Comparison of ENCODE assay signal across 7 cellular contexts in genomic region chr9:90820406-90820805, GRCh38. TPM values are rescaled to one million over a fixed set of nuclear protein-coding genes. Genes with fewer than 3 reads are reported as not detected.
DNase-seq lines count a peak whose midpoint lies in the region; ATAC-seq and TF ChIP-seq lines count a peak whose summit lies in the region.
"Not testable (repeated sequence)": the region's sequence is repeated elsewhere in the genome, so short reads cannot be mapped to it uniquely, and the experiment has no call there.
"Had no signal": no experiment of that assay in that cellular context is flagged by ENCODE, and none has a peak within 500 bp of the region (broad histone marks: within the 10 kb centered on the region; RNA-seq: fewer than 3 reads in every experiment).

No MANE protein-coding gene starts in this region.

- peak overlapping the region; percentile 86 for H3K27ac Mint-ChIP-seq in stimulated activated memory B cell treated with anti-CD40 and anti-IgM and Interleukin-4, amounts not matched to agents 10 μg/mL and 1 μg/mL and 100 μg/mL, for 72 hours

- not testable (repeated sequence) for H3K23ac ChIP-seq in mesenchymal stem cell (ENCODE audit: low read length in 2 of 2)

- H4K8ac ChIP-seq in mesenchymal stem cell (ENCODE audit: low read length): peak overlapping the region; percentile 39

- CTCF ChIA-PET in HEK293 (lab: Yijun Ruan, JAX): not testable (repeated sequence)

- peak; percentile 37 for DNase-seq in esophagus muscularis mucosa (ENCODE audit: extremely low spot score)
- not testable (repeated sequence) for DNase-seq in mesenchymal stem cell

- H3K79me1 ChIP-seq in mesenchymal stem cell (replicated peaks; ENCODE audit: low read length, poor library complexity, severe bottlenecking): not testable (repeated sequence)

- H3K4me3 ChIP-seq in HEK293 (ENCODE audit: low read depth, low read length); esophagus muscularis mucosa; mesenchymal stem cell (ENCODE audit: insufficient read depth in 1 of 2, low read depth in 1 of 2, low read length in 2 of 2); neutrophil (ENCODE audit: low read depth in 1 of 2, low read length in 1 of 2): not testable (repeated sequence)

- intact Hi-C loops in esophagus muscularis mucosa (cut with DNase I): not testable (repeated sequence)

- not testable (repeated sequence) for H3K18ac ChIP-seq in mesenchymal stem cell (ENCODE audit: low read depth in 1 of 2, low read length in 2 of 2)

- H3K36me3 Mint-ChIP-seq in stimulated activated memory B cell treated with anti-CD40 and anti-IgM and Interleukin-4, amounts not matched to agents 10 μg/mL and 1 μg/mL and 100 μg/mL, for 72 hours: peaks cover 68% of the 10 kb centered on the region

- H2BK12ac ChIP-seq in mesenchymal stem cell (ENCODE audit: low read length in 2 of 2): peak overlapping the region in 1 of 2 experiments; percentile 88

- not testable (repeated sequence) for H3K27me3 ChIP-seq in esophagus muscularis mucosa; mesenchymal stem cell (ENCODE audit: control insufficient read depth in 1 of 2, insufficient read depth in 1 of 2, low read length in 2 of 2); neutrophil

- H2BK15ac ChIP-seq in mesenchymal stem cell (ENCODE audit: low read depth, poor library complexity, severe bottlenecking): not testable (repeated sequence)

- TF ChIP-seq CTCF in HEK293 (tag by site-specific recombination; IDR thresholded peaks at IDR 0.05); esophagus muscularis mucosa (IDR thresholded peaks at IDR 0.05); neutrophil (IDR thresholded peaks at IDR 0.05): not testable (repeated sequence)

- TF ChIP-seq POLR2A in esophagus muscularis mucosa (IDR thresholded peaks at IDR 0.05; ENCODE audit: low read depth): not testable (repeated sequence)

- H3K4me3 Mint-ChIP-seq in stimulated activated memory B cell treated with anti-CD40 and anti-IgM and Interleukin-4, amounts not matched to agents 10 μg/mL and 1 μg/mL and 100 μg/mL, for 72 hours: not testable (repeated sequence)

- not testable (repeated sequence) for H3K27me3 Mint-ChIP-seq in stimulated activated memory B cell treated with anti-CD40 and anti-IgM and Interleukin-4, amounts not matched to agents 10 μg/mL and 1 μg/mL and 100 μg/mL, for 72 hours

- POLR2A ChIA-PET in HEK293 (lab: Yijun Ruan, JAX): not testable (repeated sequence)

- H3K9ac ChIP-seq in mesenchymal stem cell (ENCODE audit: low read length): not testable (repeated sequence)

- H3K4me1 ChIP-seq in HEK293 (ENCODE audit: control insufficient read depth, insufficient read depth, low read length); esophagus muscularis mucosa; mesenchymal stem cell (ENCODE audit: control insufficient read depth, insufficient read depth, low read depth, low read length): not testable (repeated sequence)
- H3K4me1 ChIP-seq in neutrophil (ENCODE audit: control insufficient read depth in 1 of 2, insufficient read depth in 1 of 2, low read depth in 1 of 2, low read length in 1 of 2): peaks cover 17 to 37% of the 10 kb centered on the region in 2 experiments

- H3K36me3 ChIP-seq in HEK293 (ENCODE audit: control insufficient read depth in 2 of 2, insufficient read depth in 1 of 2, low read length in 2 of 2): peaks cover 0 to 11% of the 10 kb centered on the region in 2 experiments; a peak in 1 of 3 replicates
- H3K36me3 ChIP-seq in esophagus muscularis mucosa; mesenchymal stem cell (ENCODE audit: control insufficient read depth in 1 of 2, insufficient read depth in 2 of 2, low read depth in 1 of 2, low read length in 2 of 2): not testable (repeated sequence)
- H3K36me3 ChIP-seq in neutrophil: peaks cover 11% of the 10 kb centered on the region

- H3K9me3 ChIP-seq in HEK293 (ENCODE audit: control insufficient read depth, insufficient read depth, low read depth, low read length); esophagus muscularis mucosa; mesenchymal stem cell (ENCODE audit: control insufficient read depth, low read length); neutrophil: not testable (repeated sequence)

- WGBS in esophagus muscularis mucosa: 65% methylated on average over 4 of the region's 4 CpGs
- 95% methylated on average over 3 of the region's 4 CpGs for WGBS in mesenchymal stem cell

- TF ChIP-seq EP300 in esophagus muscularis mucosa (IDR thresholded peaks at IDR 0.05): not testable (repeated sequence)

- not testable (repeated sequence) for H3K4ac ChIP-seq in mesenchymal stem cell (ENCODE audit: low read depth in 1 of 2, low read length in 2 of 2)

- not testable (repeated sequence) for H2BK5ac ChIP-seq in mesenchymal stem cell (ENCODE audit: low read depth, low read length, poor library complexity, severe bottlenecking)

- peak overlapping the region; percentile 59 for H4K91ac ChIP-seq in mesenchymal stem cell (ENCODE audit: low read length)

- peaks cover 10% of the 10 kb centered on the region for H3K9me3 Mint-ChIP-seq in stimulated activated memory B cell treated with anti-CD40 and anti-IgM and Interleukin-4, amounts not matched to agents 10 μg/mL and 1 μg/mL and 100 μg/mL, for 72 hours

- ATAC-seq in stimulated activated memory B cell treated with anti-CD40 and anti-IgM and Interleukin-4, amounts not matched to agents 10 μg/mL and 1 μg/mL and 100 μg/mL, for 72 hours: not testable (repeated sequence)

- H2AK5ac ChIP-seq in mesenchymal stem cell (ENCODE audit: low read length, severe bottlenecking): not testable (repeated sequence)

- H3K4me1 Mint-ChIP-seq in stimulated activated memory B cell treated with anti-CD40 and anti-IgM and Interleukin-4, amounts not matched to agents 10 μg/mL and 1 μg/mL and 100 μg/mL, for 72 hours: peaks cover 79% of the 10 kb centered on the region

- H3K14ac ChIP-seq in mesenchymal stem cell (ENCODE audit: low read length in 2 of 2): not testable (repeated sequence)

- not testable (repeated sequence) for H3K4me2 ChIP-seq in mesenchymal stem cell (ENCODE audit: low read length, poor library complexity, severe bottlenecking)

- not testable (repeated sequence) for H3K27ac ChIP-seq in HEK293 (ENCODE audit: extremely low read depth, low read depth, low read length); esophagus muscularis mucosa (replicated peaks in 1 of 4); mesenchymal stem cell (ENCODE audit: low read length, poor library complexity, severe bottlenecking)
- H3K27ac ChIP-seq in neutrophil: peak overlapping the region; percentile 90

- H2BK120ac ChIP-seq in mesenchymal stem cell (ENCODE audit: low read depth, low read length): not testable (repeated sequence)

- H2AFZ ChIP-seq in mesenchymal stem cell (ENCODE audit: low read depth, low read length): not testable (repeated sequence)

TF ChIP-seq in HEK293, 187 proteins besides CTCF, POLR2A, EP300 and RAD21:
- TF ChIP-seq ZNF585B (tag by site-specific recombination; IDR thresholded peaks at IDR 0.05): peak; percentile 61

RNA-seq across cellular contexts. Expression of gene SYK, which starts 18.8 kb away (rescaled TPM):
- 10 to 100 TPM in 1 of 4 donors, 1 to 10 TPM in 3; 7.0 to 16.6 (median 8.7) TPM for total RNA-seq in esophagus muscularis mucosa
- polyA plus RNA-seq in mesenchymal stem cell (2013, experiment 1 of 2): 23.7 TPM
- 22.9 TPM for polyA plus RNA-seq in mesenchymal stem cell (2013, experiment 2 of 2)
- polyA plus RNA-seq: AG04450, BJ had no signal
